In genomic region chr5:177427919-177428573, GRCh38 we compare ENCODE assay signal across 1 cellular context.
TF ChIP-seq lines count a peak whose summit lies in the region.

No MANE protein-coding gene starts in this region.

TF ChIP-seq in K562, 482 proteins besides CTCF, POLR2A, EP300 and RAD21 (continued from another document and continues in another):
- TF ChIP-seq CHAMP1 (IDR thresholded peaks at IDR 0.05): no peak
- no peak for TF ChIP-seq ZNF561 (CRISPR knock-in tag; conservative IDR thresholded peaks at IDR 0.05)
- TF ChIP-seq ZBTB12 (CRISPR knock-in tag; IDR thresholded peaks at IDR 0.05): no peak
- no peak for TF ChIP-seq CREBBP (IDR thresholded peaks at IDR 0.05; ENCODE audit: low read depth, low read length)
- TF ChIP-seq ATF2 (CRISPR knock-in tag; IDR thresholded peaks at IDR 0.05): no peak
- TF ChIP-seq TAF15 (IDR thresholded peaks at IDR 0.05; ENCODE audit: low read depth, low read length): no peak
- TF ChIP-seq ZNF512 (tag; IDR thresholded peaks at IDR 0.05): no peak
- no peak for TF ChIP-seq ZNF668 (CRISPR knock-in tag; IDR thresholded peaks at IDR 0.05)
- TF ChIP-seq PHB (CRISPR knock-in tag; IDR thresholded peaks at IDR 0.05): no peak
- no peak for TF ChIP-seq RAD51 (IDR thresholded peaks at IDR 0.05; ENCODE audit: borderline replicate concordance, low read depth)
- no peak for TF ChIP-seq CAMTA2 (CRISPR knock-in tag; conservative IDR thresholded peaks at IDR 0.05)
- peak; percentile 54; the same call in 1 of the 2 replicates for TF ChIP-seq GATAD2B (IDR thresholded peaks at IDR 0.05; ENCODE audit: borderline replicate concordance)
- no peak for TF ChIP-seq PBX2 (CRISPR knock-in tag; IDR thresholded peaks at IDR 0.05; ENCODE audit: low read depth)
- no peak for TF ChIP-seq PBX2 (tag; conservative IDR thresholded peaks at IDR 0.05; ENCODE audit: low read depth)
- TF ChIP-seq TRIM24 (IDR thresholded peaks at IDR 0.05): no peak; a peak in 1 of 4 replicates
- TF ChIP-seq HIVEP1 (CRISPR knock-in tag; IDR thresholded peaks at IDR 0.05): no peak
- TF ChIP-seq ZBTB2 (IDR thresholded peaks at IDR 0.05): peak; percentile 54; the same call in 1 of the 2 replicates
- no peak for TF ChIP-seq STAG1 (CRISPR knock-in tag; IDR thresholded peaks at IDR 0.05; ENCODE audit: borderline replicate concordance)
- no peak for TF ChIP-seq ZKSCAN3 (CRISPR knock-in tag; IDR thresholded peaks at IDR 0.05)
- no peak for TF ChIP-seq ATF7 (IDR thresholded peaks at IDR 0.05)
- no peak for TF ChIP-seq ZNF282 (CRISPR knock-in tag; IDR thresholded peaks at IDR 0.05)
- TF ChIP-seq EWSR1 (IDR thresholded peaks at IDR 0.05; ENCODE audit: borderline replicate concordance, low read depth, partially characterized antibody): no peak
- TF ChIP-seq EP400 (IDR thresholded peaks at IDR 0.05): peak; percentile 59; the same call in 1 of the 2 replicates
- TF ChIP-seq TCF7L2 (IDR thresholded peaks at IDR 0.05; ENCODE audit: low read depth, low read length): no peak
- TF ChIP-seq SAFB2 (IDR thresholded peaks at IDR 0.05; ENCODE audit: borderline replicate concordance, low read depth, low read length, severe bottlenecking): no peak
- no peak for TF ChIP-seq NKRF (IDR thresholded peaks at IDR 0.05; ENCODE audit: borderline replicate concordance)
- peak in 1 of 3 experiments; percentile 59 for TF ChIP-seq YY1 (IDR thresholded peaks at IDR 0.05; ENCODE audit: borderline replicate concordance in 1 of 3, control insufficient read depth in 1 of 3, extremely low read depth in 1 of 3, insufficient read depth in 3 of 3, insufficient read length in 1 of 3, insufficient replicate concordance in 2 of 3, low read depth in 1 of 3, low read length in 2 of 3)
- no peak for TF ChIP-seq PCBP2 (IDR thresholded peaks at IDR 0.05; ENCODE audit: low read depth, low read length, poor library complexity, severe bottlenecking)
- TF ChIP-seq FUS (optimal IDR thresholded peaks at IDR 0.05; ENCODE audit: low read depth, low read length): no peak
- no peak for TF ChIP-seq CLOCK (CRISPR knock-in tag; IDR thresholded peaks at IDR 0.05; ENCODE audit: borderline replicate concordance)
- TF ChIP-seq COPS2 (conservative IDR thresholded peaks at IDR 0.05): no peak
- no peak for TF ChIP-seq ELF1 (tag; IDR thresholded peaks at IDR 0.05)
- TF ChIP-seq ZNF77 (CRISPR knock-in tag; IDR thresholded peaks at IDR 0.05): no peak
- TF ChIP-seq GABPB1 (CRISPR knock-in tag; IDR thresholded peaks at IDR 0.05): no peak; the same call in 1 of the 2 replicates
- TF ChIP-seq ZBTB17 (CRISPR knock-in tag; IDR thresholded peaks at IDR 0.05): no peak
- TF ChIP-seq DMBX1 (CRISPR knock-in tag; IDR thresholded peaks at IDR 0.05; ENCODE audit: borderline replicate concordance): no peak
- TF ChIP-seq E4F1 (CRISPR knock-in tag; IDR thresholded peaks at IDR 0.05; ENCODE audit: borderline replicate concordance): no peak
- no peak for TF ChIP-seq ARID3A (IDR thresholded peaks at IDR 0.05; ENCODE audit: borderline replicate concordance, low read depth, low read length)
- no peak for TF ChIP-seq RUNX1 (IDR thresholded peaks at IDR 0.05; ENCODE audit: low read depth)
